ENCODE assay signal across 12 cellular contexts in the genomic region with DNA sequence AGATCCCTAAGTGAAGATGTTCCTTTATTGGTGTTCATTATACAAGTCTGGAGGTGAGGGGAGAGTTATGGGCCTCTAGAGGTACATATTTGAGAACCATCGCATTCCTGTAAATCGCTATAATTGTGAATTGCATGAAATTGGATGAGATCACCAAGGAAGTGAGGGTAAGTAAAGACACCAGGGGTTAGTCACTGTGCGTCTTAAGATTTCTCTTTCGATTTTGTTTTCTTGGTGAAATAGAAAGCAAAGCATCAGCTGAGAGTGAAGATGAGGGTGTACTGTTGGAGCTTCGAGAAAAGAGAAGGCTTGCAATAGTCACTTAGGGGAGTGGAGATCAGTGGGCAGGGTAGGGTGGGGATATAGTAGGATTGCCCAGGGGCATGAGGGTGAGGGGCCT.
DNase-seq lines count a peak whose midpoint lies in the region; ATAC-seq lines count a peak whose summit lies in the region.
"Had no signal": no experiment of that assay in that cellular context is flagged by ENCODE, and none has a peak within 500 bp of the region (broad histone marks: within the 10 kb centered on the region; RNA-seq: fewer than 3 reads in every experiment).

No MANE protein-coding gene starts in this region.

- no peaks in the 10 kb centered on the region for H3K27me3 Mint-ChIP-seq in activated T-cell treated with anti-CD3 and anti-CD28 coated beads, Interleukin-2, amount 50 U/mL, for 72 hours (ENCODE audit: low read depth)
- H3K27me3 Mint-ChIP-seq in activated naive CD8-positive, alpha-beta T cell treated with anti-CD3 and anti-CD28 coated beads for 36 hours = no peaks in the 10 kb centered on the region
- no peaks in the 10 kb centered on the region for H3K27me3 Mint-ChIP-seq in stimulated activated memory B cell treated with anti-CD40 and anti-IgM and Interleukin-4, amounts not matched to agents 10 μg/mL and 1 μg/mL and 100 μg/mL, for 72 hours
- H3K27me3 Mint-ChIP-seq: brain had no signal

- H3K9ac ChIP-seq in Karpas-422 (ENCODE audit: low read length) = no peak overlapping the region

- no peaks in the 10 kb centered on the region for H3K27me3 ChIP-seq in Karpas-422 (ENCODE audit: low read length)

- H3K36me3 Mint-ChIP-seq in activated T-cell treated with anti-CD3 and anti-CD28 coated beads, Interleukin-2, amount 50 U/mL, for 72 hours (ENCODE audit: insufficient read depth in 2 of 2) = no peaks in the 10 kb centered on the region
- peaks cover 4% of the 10 kb centered on the region for H3K36me3 Mint-ChIP-seq in activated naive CD8-positive, alpha-beta T cell treated with anti-CD3 and anti-CD28 coated beads for 36 hours
- H3K36me3 Mint-ChIP-seq in stimulated activated memory B cell treated with anti-CD40 and anti-IgM and Interleukin-4, amounts not matched to agents 10 μg/mL and 1 μg/mL and 100 μg/mL, for 72 hours = no peaks in the 10 kb centered on the region
- H3K36me3 Mint-ChIP-seq: brain had no signal

- no peaks in the 10 kb centered on the region; the same call in 1 of the 2 replicates for H3K4me1 ChIP-seq in Karpas-422 (ENCODE audit: low read length)

- peak; percentile 80 to 89 for ATAC-seq in activated T-cell treated with anti-CD3 and anti-CD28 coated beads, Interleukin-2, amount 50 U/mL, for 72 hours (replicated peaks in 1 of 2)
- ATAC-seq in HG03280 (IDR thresholded peaks at IDR 0.05; ENCODE audit: unreplicated experiment) = peak; percentile 68
- no peak for ATAC-seq in stimulated activated memory B cell treated with anti-CD40 and anti-IgM and Interleukin-4, amounts not matched to agents 10 μg/mL and 1 μg/mL and 100 μg/mL, for 72 hours
- ATAC-seq in Right ventricle myocardium inferior = no peak

- no peaks in the 10 kb centered on the region for H3K36me3 ChIP-seq in Karpas-422 (ENCODE audit: insufficient read depth, low read length)

- peak overlapping the region; percentile 5 to 76 for H3K4me3 Mint-ChIP-seq in activated T-cell treated with anti-CD3 and anti-CD28 coated beads, Interleukin-2, amount 50 U/mL, for 72 hours
- no peak overlapping the region for H3K4me3 Mint-ChIP-seq in activated naive CD8-positive, alpha-beta T cell treated with anti-CD3 and anti-CD28 coated beads for 36 hours
- no peak overlapping the region for H3K4me3 Mint-ChIP-seq in stimulated activated memory B cell treated with anti-CD40 and anti-IgM and Interleukin-4, amounts not matched to agents 10 μg/mL and 1 μg/mL and 100 μg/mL, for 72 hours
- H3K4me3 Mint-ChIP-seq: brain, nephron had no signal

- intact Hi-C loops in Right ventricle myocardium inferior (cut with DNase I) = loop anchor here (10.0 kb wide), 1 partner anchor 272 kb away; no protein-coding TSS in a partner anchor

- peak in 1 of 2 donors; percentile 14 for DNase-seq in activated T-cell treated with anti-CD3 and anti-CD28 coated beads, Interleukin-2, amount 50 U/mL, for 72 hours
- DNase-seq in activated T-cell treated with anti-CD3 and anti-CD28 coated beads, Interleukin-2, amount 50 U/mL, for 1 hour = no peak
- DNase-seq in activated naive CD8-positive, alpha-beta T cell treated with anti-CD3 and anti-CD28 coated beads for 36 hours = no peak
- DNase-seq in Karpas-422 (no peak), NCI-H345 (lab: John Stamatoyannopoulos, UW) (no peak), Right ventricle myocardium inferior (ENCODE audit: missing footprints) (no peak)
- DNase-seq: activated CD8-positive, alpha-beta memory T cell treated with anti-CD3 and anti-CD28 coated beads for 24 hours; NCI-H524 had no signal

- H3K4me1 Mint-ChIP-seq in activated T-cell treated with anti-CD3 and anti-CD28 coated beads, Interleukin-2, amount 50 U/mL, for 72 hours (ENCODE audit: low read depth) = peaks cover 47% of the 10 kb centered on the region
- peaks cover 39% of the 10 kb centered on the region for H3K4me1 Mint-ChIP-seq in activated naive CD8-positive, alpha-beta T cell treated with anti-CD3 and anti-CD28 coated beads for 36 hours
- H3K4me1 Mint-ChIP-seq in stimulated activated memory B cell treated with anti-CD40 and anti-IgM and Interleukin-4, amounts not matched to agents 10 μg/mL and 1 μg/mL and 100 μg/mL, for 72 hours = peaks cover 38% of the 10 kb centered on the region

- H2AFZ ChIP-seq in Karpas-422 (ENCODE audit: low read length) = no peak overlapping the region

- H3K9me2 ChIP-seq in Karpas-422 (replicated peaks; ENCODE audit: insufficient read depth, low read length) = no peaks in the 10 kb centered on the region

- no peak overlapping the region for H3K4me2 ChIP-seq in Karpas-422 (ENCODE audit: low read depth, low read length, poor library complexity, severe bottlenecking)

- peak overlapping the region; percentile 85 for H3K27ac Mint-ChIP-seq in activated T-cell treated with anti-CD3 and anti-CD28 coated beads, Interleukin-2, amount 50 U/mL, for 72 hours
- H3K27ac Mint-ChIP-seq in activated naive CD8-positive, alpha-beta T cell treated with anti-CD3 and anti-CD28 coated beads for 36 hours = peak overlapping the region; percentile 81
- H3K27ac Mint-ChIP-seq in stimulated activated memory B cell treated with anti-CD40 and anti-IgM and Interleukin-4, amounts not matched to agents 10 μg/mL and 1 μg/mL and 100 μg/mL, for 72 hours = peak overlapping the region; percentile 15
- H3K27ac Mint-ChIP-seq: brain, nephron had no signal

- no peaks in the 10 kb centered on the region for H3K9me3 ChIP-seq in Karpas-422 (ENCODE audit: low read length)

- no peaks in the 10 kb centered on the region for H3K79me2 ChIP-seq in Karpas-422 (ENCODE audit: low read length)

- no peak overlapping the region for H3K4me3 ChIP-seq in Karpas-422 (ENCODE audit: low read length)

- no peaks in the 10 kb centered on the region for H4K20me1 ChIP-seq in Karpas-422 (ENCODE audit: insufficient read depth, low read depth, low read length)

- no peak overlapping the region for H3K27ac ChIP-seq in Karpas-422 (ENCODE audit: low read length)

- H3K9me3 Mint-ChIP-seq in activated T-cell treated with anti-CD3 and anti-CD28 coated beads, Interleukin-2, amount 50 U/mL, for 72 hours = no peaks in the 10 kb centered on the region
- H3K9me3 Mint-ChIP-seq in activated naive CD8-positive, alpha-beta T cell treated with anti-CD3 and anti-CD28 coated beads for 36 hours = no peaks in the 10 kb centered on the region
- no peaks in the 10 kb centered on the region for H3K9me3 Mint-ChIP-seq in stimulated activated memory B cell treated with anti-CD40 and anti-IgM and Interleukin-4, amounts not matched to agents 10 μg/mL and 1 μg/mL and 100 μg/mL, for 72 hours
- H3K9me3 Mint-ChIP-seq: brain, nephron had no signal

Comparison
In these comparisons a context has a peak if more than half of its experiments do, and no peak if none do; other contexts are left out.
1. ATAC-seq: peak in activated T-cell treated with anti-CD3 and anti-CD28 coated beads, Interleukin-2, amount 50 U/mL, for 72 hours (2 of 2) and HG03280 (single experiment); none in stimulated activated memory B cell treated with anti-CD40 and anti-IgM and Interleukin-4, amounts not matched to agents 10 μg/mL and 1 μg/mL and 100 μg/mL, for 72 hours (single experiment) and Right ventricle myocardium inferior (single experiment).
2. H3K27ac Mint-ChIP-seq: peak in every context shown above with its lines; median percentile 85 in activated T-cell treated with anti-CD3 and anti-CD28 coated beads, Interleukin-2, amount 50 U/mL, for 72 hours; 81 in activated naive CD8-positive, alpha-beta T cell treated with anti-CD3 and anti-CD28 coated beads for 36 hours; 15 in stimulated activated memory B cell treated with anti-CD40 and anti-IgM and Interleukin-4, amounts not matched to agents 10 μg/mL and 1 μg/mL and 100 μg/mL, for 72 hours.
3. H3K4me3 Mint-ChIP-seq: peak in activated T-cell treated with anti-CD3 and anti-CD28 coated beads, Interleukin-2, amount 50 U/mL, for 72 hours (2 of 2); none in activated naive CD8-positive, alpha-beta T cell treated with anti-CD3 and anti-CD28 coated beads for 36 hours (single experiment) and stimulated activated memory B cell treated with anti-CD40 and anti-IgM and Interleukin-4, amounts not matched to agents 10 μg/mL and 1 μg/mL and 100 μg/mL, for 72 hours (single experiment).